9 cellular contexts compared by ENCODE assay signal in the genomic region with DNA sequence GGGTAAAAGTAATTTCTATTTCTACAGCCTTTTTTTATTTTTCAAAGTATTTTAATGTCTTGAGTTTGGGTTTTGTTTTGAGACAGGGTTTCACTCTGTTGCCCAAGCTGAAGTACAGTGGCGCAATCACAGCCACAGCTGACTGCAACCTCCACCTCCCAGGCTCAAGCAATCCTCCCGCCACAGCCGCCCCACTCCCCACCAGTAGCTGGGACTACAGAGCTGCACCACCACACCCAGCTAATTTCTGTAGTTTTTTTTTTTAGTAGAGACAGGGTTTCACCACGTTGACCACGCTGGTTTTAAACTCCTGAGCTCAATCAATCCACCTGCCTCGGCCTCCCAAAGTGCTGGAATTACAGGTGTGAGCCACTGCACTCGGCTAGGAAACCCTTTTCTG. TPM values are rescaled to one million over a fixed set of nuclear protein-coding genes. Genes with fewer than 3 reads are reported as not detected.
DNase-seq lines count a peak whose midpoint lies in the region; TF ChIP-seq lines count a peak whose summit lies in the region.
"Had no signal": no experiment of that assay in that cellular context is flagged by ENCODE, and none has a peak within 500 bp of the region (broad histone marks: within the 10 kb centered on the region; RNA-seq: fewer than 3 reads in every experiment).

No MANE protein-coding gene starts in this region.

- H3K36me3 Mint-ChIP-seq in progenitor cell of endocrine pancreas (ENCODE audit: insufficient read depth): no peaks in the 10 kb centered on the region
- H3K36me3 Mint-ChIP-seq: naive thymus-derived CD8-positive, alpha-beta T cell had no signal

- H3K27me3 ChIP-seq in effector memory CD4-positive, alpha-beta T cell (replicated peaks; ENCODE audit: control insufficient read depth, insufficient read depth, low read length, poor library complexity, severe bottlenecking): no peaks in the 10 kb centered on the region

- H3K4me1 Mint-ChIP-seq in progenitor cell of endocrine pancreas (ENCODE audit: low read depth): peaks cover 59% of the 10 kb centered on the region

- TF ChIP-seq CTCF in choroid plexus epithelial cell (conservative IDR thresholded peaks at IDR 0.05; ENCODE audit: low read depth, low read length) (no peak), progenitor cell of endocrine pancreas (IDR thresholded peaks at IDR 0.05; ENCODE audit: unreplicated experiment) (no peak)

- H3K9me3 ChIP-seq in effector memory CD4-positive, alpha-beta T cell (ENCODE audit: control insufficient read depth, low read length): no peaks in the 10 kb centered on the region

- H3K36me3 ChIP-seq in effector memory CD4-positive, alpha-beta T cell (ENCODE audit: control insufficient read depth, insufficient read depth, low read length): no peaks in the 10 kb centered on the region

- peak; percentile 55 for DNase-seq in activated CD4-positive, CD25-positive, alpha-beta regulatory T cell treated with anti-CD3 and anti-CD28 coated beads, Interleukin-2, amount 50 U/mL, for 72 hours
- DNase-seq in activated CD4-positive, CD25-positive, alpha-beta regulatory T cell (lab: John Stamatoyannopoulos, UW): no peak
- DNase-seq in NOMO-1 treated with DMSO at 0.1 percent for 48 hours (lab: John Stamatoyannopoulos, UW; ENCODE audit: unreplicated experiment) (peak; percentile 80), choroid plexus epithelial cell (ENCODE audit: low read depth) (peak; percentile 91), progenitor cell of endocrine pancreas (ENCODE audit: low spot score, unreplicated experiment) (no peak), DMS153 treated with DMSO at 0.1 percent for 48 hours (lab: John Stamatoyannopoulos, UW; ENCODE audit: unreplicated experiment) (no peak)
- DNase-seq in effector memory CD4-positive, alpha-beta T cell: no peak
- DNase-seq in effector CD8-positive, alpha-beta T cell (lab: John Stamatoyannopoulos, UW): no peak

- no peaks in the 10 kb centered on the region for H3K9me3 Mint-ChIP-seq in progenitor cell of endocrine pancreas (ENCODE audit: low read depth)
- H3K9me3 Mint-ChIP-seq: naive thymus-derived CD8-positive, alpha-beta T cell had no signal

- no peak overlapping the region for H3K4me3 ChIP-seq in choroid plexus epithelial cell (ENCODE audit: low read depth, low read length)
- H3K4me3 ChIP-seq in effector memory CD4-positive, alpha-beta T cell (ENCODE audit: insufficient read depth, low read depth, low read length, poor library complexity, severe bottlenecking): no peak overlapping the region

- peaks cover 29% of the 10 kb centered on the region for H3K4me1 ChIP-seq in effector memory CD4-positive, alpha-beta T cell (ENCODE audit: control insufficient read depth, insufficient read depth, low read length, poor library complexity, severe bottlenecking)

- H3K4me3 Mint-ChIP-seq in progenitor cell of endocrine pancreas (ENCODE audit: low read depth): no peak overlapping the region

- H3K27ac ChIP-seq in effector memory CD4-positive, alpha-beta T cell (ENCODE audit: insufficient read depth, low read length, poor library complexity, severe bottlenecking): no peak overlapping the region

- no peaks in the 10 kb centered on the region for H3K27me3 Mint-ChIP-seq in progenitor cell of endocrine pancreas
- H3K27me3 Mint-ChIP-seq: naive thymus-derived CD8-positive, alpha-beta T cell had no signal

- H3K27ac Mint-ChIP-seq in progenitor cell of endocrine pancreas: peak overlapping the region; percentile 83

RNA-seq across cellular contexts. Expression of a gene that starts 44.0 kb away (rescaled TPM):
- 31.7 and 31.8 TPM in 2 replicates for total RNA-seq in progenitor cell of endocrine pancreas

RNA-seq across cellular contexts. Expression of a gene that starts 44.1 kb away (rescaled TPM):
- total RNA-seq in progenitor cell of endocrine pancreas: 48.9 and 53.8 TPM in 2 replicates

Comparison
In these comparisons a context has a peak if more than half of its experiments do, and no peak if none do; other contexts are left out.
1. DNase-seq: peak in activated CD4-positive, CD25-positive, alpha-beta regulatory T cell treated with anti-CD3 and anti-CD28 coated beads, Interleukin-2, amount 50 U/mL, for 72 hours (single experiment), NOMO-1 treated with DMSO at 0.1 percent for 48 hours (single experiment) and choroid plexus epithelial cell (single experiment); none in activated CD4-positive, CD25-positive, alpha-beta regulatory T cell (0 of 4), progenitor cell of endocrine pancreas (single experiment), effector memory CD4-positive, alpha-beta T cell (0 of 3), DMS153 treated with DMSO at 0.1 percent for 48 hours (single experiment) and effector CD8-positive, alpha-beta T cell (single experiment).